27 cellular contexts compared by ENCODE assay signal in genomic region chr6:68761985-68762384, GRCh38.
"Had no signal": no experiment of that assay in that cellular context is flagged by ENCODE, and none has a peak within 500 bp of the region (broad histone marks: within the 10 kb centered on the region; RNA-seq: fewer than 3 reads in every experiment).

No MANE protein-coding gene starts in this region.

- ATAC-seq: effector memory CD8-positive, alpha-beta T cell; esophagus mucosa; foreskin keratinocyte; gastrocnemius medialis; gastroesophageal sphincter had no signal

- H3K4me3 ChIP-seq: colonic mucosa, coronary artery, esophagus muscularis mucosa, esophagus squamous epithelium, gastrocnemius medialis, gastroesophageal sphincter, heart left ventricle, hepatocyte had no signal

- H3K4me3 Mint-ChIP-seq: dendritic cell treated with granulocyte-macrophage colony-stimulating factor and Interleukin-4, amounts not matched to agents 40 ng/mL and 50 ng/mL, for 4 days; effector memory CD8-positive, alpha-beta T cell; endodermal cell had no signal

- H3K27ac ChIP-seq: colonic mucosa, coronary artery, epithelial cell of prostate, esophagus muscularis mucosa, esophagus squamous epithelium, foreskin keratinocyte, gastrocnemius medialis, gastroesophageal sphincter, heart left ventricle, hepatocyte had no signal

- H3K9me3 ChIP-seq: colonic mucosa, esophagus muscularis mucosa, esophagus squamous epithelium, gastrocnemius medialis, gastroesophageal sphincter, heart left ventricle, heart right ventricle had no signal

- H3K27me3 Mint-ChIP-seq: effector memory CD8-positive, alpha-beta T cell had no signal

- H3K4me1 Mint-ChIP-seq: endodermal cell had no signal

- H2AFZ ChIP-seq: hepatocyte had no signal

- H3K9me3 Mint-ChIP-seq: dendritic cell treated with granulocyte-macrophage colony-stimulating factor and Interleukin-4, amounts not matched to agents 40 ng/mL and 50 ng/mL, for 4 days; effector memory CD8-positive, alpha-beta T cell; endodermal cell had no signal

- H3K36me3 ChIP-seq: colonic mucosa, esophagus muscularis mucosa, esophagus squamous epithelium, gastrocnemius medialis, gastroesophageal sphincter, heart left ventricle, heart right ventricle had no signal

- H3K27me3 ChIP-seq: colonic mucosa, esophagus muscularis mucosa, esophagus squamous epithelium, foreskin keratinocyte, gastrocnemius medialis, gastroesophageal sphincter, heart left ventricle, heart right ventricle, hepatocyte had no signal

- DNase-seq: colonic mucosa; cortex of kidney; dermis blood vessel endothelial cell; effector CD4-positive, alpha-beta T cell; effector CD8-positive, alpha-beta T cell; effector memory CD4-positive, alpha-beta T cell; effector memory CD8-positive, alpha-beta T cell; endodermal cell; erythroblast; esophagus squamous epithelium; foreskin fibroblast; foreskin keratinocyte; foreskin melanocyte; gastrocnemius medialis; glutamatergic neuron; heart left ventricle; heart right ventricle had no signal

- H3K4me1 ChIP-seq: colonic mucosa, esophagus muscularis mucosa, esophagus squamous epithelium, foreskin keratinocyte, gastroesophageal sphincter had no signal

- FAIRE-seq: colon, endometrium, endothelial cell of umbilical vein had no signal

- H3K4me2 ChIP-seq: hepatocyte had no signal

- H3K79me2 ChIP-seq: hepatocyte had no signal

- H3K27ac Mint-ChIP-seq: dendritic cell treated with granulocyte-macrophage colony-stimulating factor and Interleukin-4, amounts not matched to agents 40 ng/mL and 50 ng/mL, for 4 days; effector memory CD8-positive, alpha-beta T cell; endodermal cell had no signal
